In genomic region chr6:44528716-44529115, GRCh38 we compare ENCODE assay signal across 31 cellular contexts.
"Had no signal": no experiment of that assay in that cellular context is flagged by ENCODE, and none has a peak within 500 bp of the region (broad histone marks: within the 10 kb centered on the region; RNA-seq: fewer than 3 reads in every experiment).

No MANE protein-coding gene starts in this region.

- H3K4me3 ChIP-seq: adrenal gland, heart left ventricle had no signal

- H3K9me3 Mint-ChIP-seq: activated B cell treated with CpG ODN at 0.5 μM for 24 hours; activated CD4-positive, alpha-beta T cell treated with anti-CD3 and anti-CD28 coated beads, Interleukin-2, amount 10 ng/mL, durations not matched to agents 7 days and 5 days; activated CD8-positive, alpha-beta T cell treated with anti-CD3 and anti-CD28 coated beads for 36 hours; activated naive CD4-positive, alpha-beta T cell treated with anti-CD3 and anti-CD28 coated beads for 36 hours; activated naive CD4-positive, alpha-beta T cell treated with anti-CD3 and anti-CD28 coated beads, Interleukin-2, amount 50 U/mL, for 24 hours; activated naive CD8-positive, alpha-beta T cell treated with anti-CD3 and anti-CD28 coated beads for 36 hours; activated naive CD8-positive, alpha-beta T cell treated with anti-CD3 and anti-CD28 coated beads, Interleukin-2, amount 50 U/mL, for 24 hours; activated T-helper 1 cell treated with anti-CD3 and anti-CD28 coated beads, Interleukin-12 subunit alpha, Interleukin-12 subunit beta, Interleukin-2, Interleukin-4 antibody, amounts not matched to agents 30 ng/mL and 10 ng/mL and 1 ng/mL, durations not matched to agents 14 hours and 24 hours and 36 hours; central memory CD8-positive, alpha-beta T cell; T-helper 2 cell treated with Interferon-gamma antibody and Interleukin-4, amounts not matched to agents 5 μg/mL and 100 μg/mL, for 36 hours had no signal

- H3K27ac Mint-ChIP-seq: activated B cell treated with CpG ODN at 0.5 μM for 24 hours; activated CD4-positive, alpha-beta T cell treated with anti-CD3 and anti-CD28 coated beads for 36 hours; activated CD4-positive, alpha-beta T cell treated with anti-CD3 and anti-CD28 coated beads, Interleukin-2, amount 10 ng/mL, durations not matched to agents 7 days and 5 days; activated CD8-positive, alpha-beta T cell treated with anti-CD3 and anti-CD28 coated beads for 36 hours; activated naive CD4-positive, alpha-beta T cell treated with anti-CD3 and anti-CD28 coated beads for 36 hours; activated naive CD4-positive, alpha-beta T cell treated with anti-CD3 and anti-CD28 coated beads, Interleukin-2, amount 50 U/mL, for 24 hours; activated naive CD8-positive, alpha-beta T cell treated with anti-CD3 and anti-CD28 coated beads for 36 hours; activated naive CD8-positive, alpha-beta T cell treated with anti-CD3 and anti-CD28 coated beads, Interleukin-2, amount 50 U/mL, for 24 hours; activated T-helper 1 cell treated with anti-CD3 and anti-CD28 coated beads, Interleukin-12 subunit alpha, Interleukin-12 subunit beta, Interleukin-2, Interleukin-4 antibody, amounts not matched to agents 30 ng/mL and 10 ng/mL and 1 ng/mL, durations not matched to agents 14 hours and 24 hours and 36 hours; activated T-helper 2 cell treated with anti-CD3 and anti-CD28 coated beads, Interferon-gamma antibody, Interleukin-2, Interleukin-4, amounts not matched to agents 10 μg/mL and 5 μg/mL and 100 μg/mL, durations not matched to agents 14 hours and 24 hours and 36 hours; T-helper 17 cell; T-helper 2 cell treated with Interferon-gamma antibody and Interleukin-4, amounts not matched to agents 5 μg/mL and 100 μg/mL, for 36 hours had no signal

- DNase-seq: activated B cell treated with CpG ODN at 0.5 μM for 24 hours; activated CD4-positive, alpha-beta T cell treated with anti-CD3 and anti-CD28 coated beads for 36 hours; activated CD4-positive, alpha-beta T cell treated with anti-CD3 and anti-CD28 coated beads, Interleukin-2, amount 10 ng/mL, durations not matched to agents 7 days and 5 days; activated CD4-positive, alpha-beta T cell treated with anti-CD3 and anti-CD28 coated beads, Interleukin-2, amount 50 U/mL, for 4 hours; activated CD4-positive, CD25-positive, alpha-beta regulatory T cell treated with anti-CD3 and anti-CD28 coated beads, Interleukin-2, amount 50 U/mL, for 72 hours; activated CD8-positive, alpha-beta memory T cell treated with anti-CD3 and anti-CD28 coated beads for 24 hours; activated CD8-positive, alpha-beta T cell treated with anti-CD3 and anti-CD28 coated beads for 36 hours; activated effector memory CD4-positive, alpha-beta T cell treated with anti-CD3 and anti-CD28 coated beads, Interleukin-2, amount 50 U/mL, for 16 hours; activated naive CD4-positive, alpha-beta T cell treated with anti-CD3 and anti-CD28 coated beads for 36 hours; activated naive CD8-positive, alpha-beta T cell treated with anti-CD3 and anti-CD28 coated beads for 36 hours; activated naive CD8-positive, alpha-beta T cell treated with anti-CD3 and anti-CD28 coated beads, Interleukin-2, amount 50 U/mL, for 24 hours; activated T-cell treated with anti-CD3 and anti-CD28 coated beads, Interleukin-2, amount 50 U/mL, for 48 hours; adrenal gland; amygdala; aorta; brain microvascular endothelial cell; effector CD8-positive, alpha-beta T cell; foreskin fibroblast; heart left ventricle; T-helper 1 cell; T-helper 17 cell; T1000; WERI-Rb-1 had no signal

- H3K36me3 Mint-ChIP-seq: activated naive CD4-positive, alpha-beta T cell treated with anti-CD3 and anti-CD28 coated beads, Interleukin-2, amount 50 U/mL, for 24 hours; activated naive CD8-positive, alpha-beta T cell treated with anti-CD3 and anti-CD28 coated beads for 36 hours had no signal

- H3K27me3 ChIP-seq: adrenal gland, brain microvascular endothelial cell, heart left ventricle had no signal

- H3K9me3 ChIP-seq: adrenal gland had no signal

- H3K27me3 Mint-ChIP-seq: activated CD4-positive, alpha-beta T cell treated with anti-CD3 and anti-CD28 coated beads, Interleukin-2, amount 10 ng/mL, durations not matched to agents 7 days and 5 days had no signal

- H3K4me1 Mint-ChIP-seq: activated B cell treated with CpG ODN at 0.5 μM for 24 hours had no signal

- H3K4me3 Mint-ChIP-seq: activated B cell treated with CpG ODN at 0.5 μM for 24 hours; activated CD4-positive, alpha-beta T cell treated with anti-CD3 and anti-CD28 coated beads for 36 hours; activated CD4-positive, alpha-beta T cell treated with anti-CD3 and anti-CD28 coated beads, Interleukin-2, amount 10 ng/mL, durations not matched to agents 7 days and 5 days; activated CD8-positive, alpha-beta T cell treated with anti-CD3 and anti-CD28 coated beads for 36 hours; activated naive CD4-positive, alpha-beta T cell treated with anti-CD3 and anti-CD28 coated beads for 36 hours; activated naive CD4-positive, alpha-beta T cell treated with anti-CD3 and anti-CD28 coated beads, Interleukin-2, amount 50 U/mL, for 24 hours; activated naive CD8-positive, alpha-beta T cell treated with anti-CD3 and anti-CD28 coated beads for 36 hours; activated naive CD8-positive, alpha-beta T cell treated with anti-CD3 and anti-CD28 coated beads, Interleukin-2, amount 50 U/mL, for 24 hours; activated T-helper 1 cell treated with anti-CD3 and anti-CD28 coated beads, Interleukin-12 subunit alpha, Interleukin-12 subunit beta, Interleukin-2, Interleukin-4 antibody, amounts not matched to agents 30 ng/mL and 10 ng/mL and 1 ng/mL, durations not matched to agents 14 hours and 24 hours and 36 hours; central memory CD8-positive, alpha-beta T cell; T-helper 17 cell; T-helper 2 cell treated with Interferon-gamma antibody and Interleukin-4, amounts not matched to agents 5 μg/mL and 100 μg/mL, for 36 hours had no signal

- ATAC-seq: activated CD4-positive, alpha-beta T cell treated with anti-CD3 and anti-CD28 coated beads for 36 hours; activated CD8-positive, alpha-beta T cell treated with anti-CD3 and anti-CD28 coated beads for 36 hours; activated naive CD8-positive, alpha-beta T cell treated with anti-CD3 and anti-CD28 coated beads, Interleukin-2, amount 50 U/mL, for 24 hours; esophagus mucosa; heart left ventricle; T-helper 17 cell had no signal

- H3K36me3 ChIP-seq: adrenal gland, brain microvascular endothelial cell, heart left ventricle, WERI-Rb-1 had no signal

- FAIRE-seq: bronchial epithelial cell, frontal cortex had no signal

- H3K4me1 ChIP-seq: adrenal gland, heart left ventricle had no signal

- H3K27ac ChIP-seq: adrenal gland, brain microvascular endothelial cell, heart left ventricle, WERI-Rb-1 had no signal
